Comparison of ENCODE assay signal across 14 cellular contexts in the genomic region with DNA sequence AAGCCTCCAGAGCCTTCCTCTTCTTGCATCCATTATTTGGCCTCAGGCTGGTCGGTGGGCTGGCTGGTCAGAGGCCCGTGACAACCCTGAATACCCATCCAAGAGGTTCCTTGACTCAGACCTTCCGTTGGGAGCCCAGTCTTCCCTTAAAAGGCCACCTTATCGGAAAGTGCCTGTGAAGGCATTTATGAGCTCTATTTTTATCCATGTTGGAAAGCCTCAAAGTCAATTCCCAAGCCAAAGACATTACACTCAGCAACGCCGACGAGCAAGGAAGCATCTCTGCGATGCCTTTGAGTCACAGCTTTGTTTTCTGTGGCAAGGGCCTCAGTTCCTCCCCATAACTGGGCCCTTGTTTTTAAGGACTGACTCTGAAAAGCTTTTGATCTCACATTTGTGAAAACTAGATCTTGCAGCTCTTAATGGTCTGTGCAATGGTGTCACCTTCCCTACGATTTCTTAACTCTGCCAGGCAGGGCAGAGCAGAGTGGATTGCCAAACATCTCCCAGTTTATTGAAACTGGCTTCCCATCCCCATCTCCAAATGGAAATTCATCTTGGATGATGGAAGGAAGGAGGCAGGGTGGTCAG. TPM values are rescaled to one million over a fixed set of nuclear protein-coding genes. Genes with fewer than 3 reads are reported as not detected.
DNase-seq lines count a peak whose midpoint lies in the region; ATAC-seq and TF ChIP-seq lines count a peak whose summit lies in the region.
"Had no signal": no experiment of that assay in that cellular context is flagged by ENCODE, and none has a peak within 500 bp of the region (broad histone marks: within the 10 kb centered on the region; RNA-seq: fewer than 3 reads in every experiment).

No MANE protein-coding gene starts in this region.

- H3K36me3 ChIP-seq in CD8-positive, alpha-beta T cell (ENCODE audit: insufficient read depth, low read length), result no peaks in the 10 kb centered on the region
- no peaks in the 10 kb centered on the region for H3K36me3 ChIP-seq in mammary epithelial cell (ENCODE audit: insufficient read depth, low read length)
- H3K36me3 ChIP-seq: BLaER1 had no signal

- ATAC-seq in CD8-positive, alpha-beta T cell, result no peak
- no peak for ATAC-seq in HG03571 (IDR thresholded peaks at IDR 0.05; ENCODE audit: unreplicated experiment)
- no peak for ATAC-seq in natural killer cell treated with Interleukin-12 subunit alpha and Interleukin-12 subunit beta and Interleukin-15 and Interleukin-18, amount 100 ng/mL, for 72 hours

- H3K27me3 ChIP-seq in CD8-positive, alpha-beta T cell (ENCODE audit: insufficient read depth, low read length), result no peaks in the 10 kb centered on the region
- H3K27me3 ChIP-seq in mammary epithelial cell (ENCODE audit: insufficient read depth, low read length), result no peaks in the 10 kb centered on the region
- H3K27me3 ChIP-seq: BLaER1, dorsolateral prefrontal cortex had no signal

- H4K20me1 ChIP-seq in mammary epithelial cell (ENCODE audit: insufficient read depth, low read length), result no peaks in the 10 kb centered on the region
- H4K20me1 ChIP-seq: BLaER1 had no signal

- peak overlapping the region; percentile 58 for H3K4me3 Mint-ChIP-seq in CD8-positive, alpha-beta T cell
- H3K4me3 Mint-ChIP-seq in natural killer cell treated with Interleukin-12 subunit alpha and Interleukin-12 subunit beta and Interleukin-15 and Interleukin-18, amount 100 ng/mL, for 72 hours, result no peak overlapping the region

- CTCF ChIA-PET in CD8-positive, alpha-beta T cell (lab: Charles Lee), result interaction anchor here (0.9 to 31.7 kb wide), 5 partner anchors 9 to 119 kb away, joined by 3 to 542 read pairs (median 5); a partner anchor contains a TSS
- CTCF ChIA-PET in mammary epithelial cell (lab: Charles Lee; ENCODE audit: low non-redundant PET), result no interaction called here
- CTCF ChIA-PET in GM10248 (lab: Yijun Ruan, JAX), result interaction anchor here (1.3 to 40.4 kb wide), 5 partner anchors 9 to 135 kb away, joined by 6 to 880 read pairs (median 6); a partner anchor contains a TSS

- H3K4me1 ChIP-seq in CD8-positive, alpha-beta T cell (ENCODE audit: insufficient read depth, low read length), result peaks cover 67% of the 10 kb centered on the region
- peaks cover 2% of the 10 kb centered on the region for H3K4me1 ChIP-seq in mammary epithelial cell (ENCODE audit: insufficient read depth, low read length)

- H3K4me3 ChIP-seq in CD8-positive, alpha-beta T cell (ENCODE audit: low read depth, low read length), result no peak overlapping the region
- no peak overlapping the region for H3K4me3 ChIP-seq in mammary epithelial cell (replicated peaks in 1 of 3; ENCODE audit: insufficient read depth in 1 of 3, low read depth in 2 of 3, low read length in 3 of 3)
- H3K4me3 ChIP-seq: BLaER1, dorsolateral prefrontal cortex, skin epidermis had no signal

- no peaks in the 10 kb centered on the region for H3K27me3 Mint-ChIP-seq in CD8-positive, alpha-beta T cell (ENCODE audit: low read depth)
- H3K27me3 Mint-ChIP-seq in natural killer cell treated with Interleukin-12 subunit alpha and Interleukin-12 subunit beta and Interleukin-15 and Interleukin-18, amount 100 ng/mL, for 72 hours, result no peaks in the 10 kb centered on the region

- no TSS peak for BruUV-seq in mammary epithelial cell (replicated peaks; lab: Mats Ljungman, UMichigan)

- dilution Hi-C loops in mammary epithelial cell (cut with HindIII; ENCODE audit: low sequenced_read_pairs), result loop anchor here (5.0 kb wide), 1 partner anchor 94 kb away; no protein-coding TSS in a partner anchor

- in situ Hi-C loops in mammary epithelial cell (cut with MboI; ENCODE audit: low sequenced_read_pairs in 2 of 2), result loop anchor here in 1 of 2 donors (10.0 kb wide), 1 partner anchor 256 kb away; no protein-coding TSS in a partner anchor

- H3K27ac Mint-ChIP-seq in CD8-positive, alpha-beta T cell, result peak overlapping the region; percentile 76
- H3K27ac Mint-ChIP-seq in natural killer cell treated with Interleukin-12 subunit alpha and Interleukin-12 subunit beta and Interleukin-15 and Interleukin-18, amount 100 ng/mL, for 72 hours, result peak overlapping the region in 1 of 2 donors; percentile 11

- peaks cover 10% of the 10 kb centered on the region for H3K36me3 Mint-ChIP-seq in CD8-positive, alpha-beta T cell
- no peaks in the 10 kb centered on the region for H3K36me3 Mint-ChIP-seq in natural killer cell treated with Interleukin-12 subunit alpha and Interleukin-12 subunit beta and Interleukin-15 and Interleukin-18, amount 100 ng/mL, for 72 hours

- POLR2A ChIA-PET in CD8-positive, alpha-beta T cell (lab: Charles Lee), result interaction anchor here (0.7 to 1.6 kb wide), 2 partner anchors 15 to 57 kb away, joined by 3 read pairs; no protein-coding TSS in a partner anchor
- POLR2A ChIA-PET in GM10248 (lab: Yijun Ruan, JAX), result interaction anchor here (0.6 kb wide), 1 partner anchor 134 kb away, joined by 3 read pairs; no protein-coding TSS in a partner anchor

- H3K9me3 Mint-ChIP-seq in CD8-positive, alpha-beta T cell, result no peaks in the 10 kb centered on the region
- peaks cover 4% of the 10 kb centered on the region for H3K9me3 Mint-ChIP-seq in natural killer cell treated with Interleukin-12 subunit alpha and Interleukin-12 subunit beta and Interleukin-15 and Interleukin-18, amount 100 ng/mL, for 72 hours

- DNase-seq in CD8-positive, alpha-beta T cell, result no peak
- DNase-seq in mammary epithelial cell, result no peak
- DNase-seq in hepatic stellate cell (ENCODE audit: low spot score), result peak; percentile 81
- peak; percentile 36 for DNase-seq in pulmonary artery endothelial cell (ENCODE audit: low read depth, low spot score)
- no peak for DNase-seq in NCI-H2227 (lab: John Stamatoyannopoulos, UW; ENCODE audit: unreplicated experiment)
- no peak for DNase-seq in natural killer cell treated with Interleukin-12 subunit alpha and Interleukin-12 subunit beta and Interleukin-15 and Interleukin-18, amount 100 ng/mL, for 72 hours (ENCODE audit: low spot score)
- DNase-seq in GM10248 (ENCODE audit: extremely low spot score), result no peak
- DNase-seq: activated CD8-positive, alpha-beta memory T cell treated with anti-CD3 and anti-CD28 coated beads, Interleukin-2, amount 50 U/mL, for 48 hours; NCI-H510A treated with DMSO at 0.1 percent for 48 hours; stimulated activated CD8-positive, alpha-beta memory T cell treated with anti-CD3 and anti-CD28 coated beads, Interleukin-4, amount 100 ng/mL, for 48 hours had no signal

- H3K4me1 Mint-ChIP-seq in CD8-positive, alpha-beta T cell (ENCODE audit: low read depth), result peaks cover 67% of the 10 kb centered on the region
- H3K4me1 Mint-ChIP-seq in natural killer cell treated with Interleukin-12 subunit alpha and Interleukin-12 subunit beta and Interleukin-15 and Interleukin-18, amount 100 ng/mL, for 72 hours (ENCODE audit: low read depth in 2 of 2), result peaks cover 37% of the 10 kb centered on the region in 2 donors

- no peak overlapping the region for H3K9ac ChIP-seq in mammary epithelial cell (ENCODE audit: insufficient read depth, low read length)
- H3K9ac ChIP-seq: BLaER1 had no signal

- no peaks in the 10 kb centered on the region for H3K9me3 ChIP-seq in CD8-positive, alpha-beta T cell (ENCODE audit: low read length)
- no peaks in the 10 kb centered on the region for H3K9me3 ChIP-seq in mammary epithelial cell (replicated peaks; ENCODE audit: insufficient read depth, low read length)
- H3K9me3 ChIP-seq: BLaER1 had no signal

- WGBS in mammary epithelial cell (ENCODE audit: low coverage, missing lambda C conversion rate), result 81% methylated on average over 8 of the region's 9 CpGs

- no peak for TF ChIP-seq CTCF in CD8-positive, alpha-beta T cell (IDR thresholded peaks at IDR 0.05)
- no peak for TF ChIP-seq CTCF in mammary epithelial cell (conservative IDR thresholded peaks at IDR 0.05 in 1 of 2, IDR thresholded peaks at IDR 0.05 in 1 of 2; ENCODE audit: extremely low read depth in 1 of 2, insufficient read depth in 1 of 2, low read depth in 1 of 2, low read length in 2 of 2)
- no peak for TF ChIP-seq CTCF in GM10248 (IDR thresholded peaks at IDR 0.05; ENCODE audit: control extremely low read depth, extremely low read depth, low read depth, missing control alignments)

- no peaks in the 10 kb centered on the region for H3K79me2 ChIP-seq in mammary epithelial cell (ENCODE audit: insufficient read depth, low read length)

- intact Hi-C loops in CD8-positive, alpha-beta T cell (cut with DNase I, micrococcal nuclease), result no loop called here
- intact Hi-C loops in mammary epithelial cell (cut with micrococcal nuclease), result no loop called here

- no peak overlapping the region for H3K27ac ChIP-seq in CD8-positive, alpha-beta T cell (ENCODE audit: low read depth, low read length)
- no peak overlapping the region for H3K27ac ChIP-seq in mammary epithelial cell (ENCODE audit: insufficient read depth, low read depth, low read length)
- H3K27ac ChIP-seq: BLaER1 had no signal

- H3K4me2 ChIP-seq in mammary epithelial cell (ENCODE audit: insufficient read depth, low read depth, low read length), result no peak overlapping the region
- H3K4me2 ChIP-seq: BLaER1 had no signal

- H2AFZ ChIP-seq in mammary epithelial cell (ENCODE audit: low read depth, low read length), result peak overlapping the region; percentile 11

RNA-seq across cellular contexts. Expression of a gene that starts 13.3 kb away (rescaled TPM):
- total RNA-seq in CD8-positive, alpha-beta T cell, result 10 to 100 TPM; 30.5 to 34.3 TPM
- total RNA-seq in mammary epithelial cell, result 10 to 100 TPM; 36.0 to 49.8 TPM
- 25.3 TPM for polyA plus RNA-seq in mammary epithelial cell
- 42.4 TPM for polyA minus RNA-seq in mammary epithelial cell
- 107 and 174 TPM in 2 replicates for total RNA-seq in pulmonary artery endothelial cell
- 10 to 100 TPM; 59.3 to 87.7 TPM for total RNA-seq in natural killer cell treated with Interleukin-12 subunit alpha and Interleukin-12 subunit beta and Interleukin-15 and Interleukin-18, amount 100 ng/mL, for 72 hours

RNA-seq across cellular contexts. Expression of a gene that starts 16.6 kb away (rescaled TPM):
- 10 to 100 TPM; 57.7 to 64.2 TPM for total RNA-seq in CD8-positive, alpha-beta T cell
- 10 to 100 TPM; 35.5 to 55.9 TPM for total RNA-seq in mammary epithelial cell
- 59.2 TPM for polyA plus RNA-seq in mammary epithelial cell
- polyA minus RNA-seq in mammary epithelial cell, result 141 TPM
- total RNA-seq in pulmonary artery endothelial cell, result 72.2 and 93.6 TPM in 2 replicates
- 100 to 1,000 TPM in 1 of 2 donors, 10 to 100 TPM in 1; 90.9 to 115 TPM for total RNA-seq in natural killer cell treated with Interleukin-12 subunit alpha and Interleukin-12 subunit beta and Interleukin-15 and Interleukin-18, amount 100 ng/mL, for 72 hours

Comparison
In these comparisons a context has a peak if more than half of its experiments do, and no peak if none do; other contexts are left out.
1. DNase-seq: peak in hepatic stellate cell (single experiment) and pulmonary artery endothelial cell (single experiment); none in CD8-positive, alpha-beta T cell (0 of 7), mammary epithelial cell (single experiment), NCI-H2227 (single experiment), natural killer cell treated with Interleukin-12 subunit alpha and Interleukin-12 subunit beta and Interleukin-15 and Interleukin-18, amount 100 ng/mL, for 72 hours (single experiment) and GM10248 (single experiment).